Comparison of ENCODE assay signal across 1 cellular context in genomic region chr1:31672988-31673387, GRCh38.
TF ChIP-seq lines count a peak whose summit lies in the region.

No MANE protein-coding gene starts in this region.

TF ChIP-seq in SK-N-SH treated with all-trans-retinoic acid at 6 μM for 48 hours, 23 proteins besides CTCF, POLR2A, EP300 and RAD21 (continued from another document):
- TF ChIP-seq TSHZ2 (CRISPR knock-in tag; IDR thresholded peaks at IDR 0.05): no peak
- TF ChIP-seq TCF4 (CRISPR knock-in tag; IDR thresholded peaks at IDR 0.05; ENCODE audit: borderline replicate concordance): no peak
- TF ChIP-seq PATZ1 (CRISPR knock-in tag; IDR thresholded peaks at IDR 0.05; ENCODE audit: borderline replicate concordance): no peak
- no peak for TF ChIP-seq OSR1 (CRISPR knock-in tag; IDR thresholded peaks at IDR 0.05)
- TF ChIP-seq SNAI2 (CRISPR knock-in tag; IDR thresholded peaks at IDR 0.05): no peak
- no peak for TF ChIP-seq RARB (CRISPR knock-in tag; IDR thresholded peaks at IDR 0.05)
